ENCODE assay signal across 11 cellular contexts in genomic region chr6:32116674-32117073, GRCh38. TPM values are rescaled to one million over a fixed set of nuclear protein-coding genes. Genes with fewer than 3 reads are reported as not detected.
DNase-seq lines count a peak whose midpoint lies in the region; ATAC-seq and TF ChIP-seq lines count a peak whose summit lies in the region.
"Had no signal": no experiment of that assay in that cellular context is flagged by ENCODE, and none has a peak within 500 bp of the region (broad histone marks: within the 10 kb centered on the region; RNA-seq: fewer than 3 reads in every experiment).

No MANE protein-coding gene starts in this region.

- DNase-seq in NCI-H2196 (lab: John Stamatoyannopoulos, UW; ENCODE audit: unreplicated experiment) (peak; percentile 19), NCI-H2196 treated with DMSO at 0.1 percent for 48 hours (lab: John Stamatoyannopoulos, UW; ENCODE audit: unreplicated experiment) (no peak), Kasumi-1 (lab: John Stamatoyannopoulos, UW) (peak; percentile 48 to 55), dermis blood vessel endothelial cell (peak; percentile 50), retinal pigment epithelial cell (ENCODE audit: low read depth) (no peak)
- DNase-seq in activated CD4-positive, alpha-beta T cell treated with anti-CD3 and anti-CD28 coated beads for 1 hour = no peak
- DNase-seq in activated T-cell treated with anti-CD3 and anti-CD28 coated beads, Interleukin-2, amount 50 U/mL, for 1 hour = no peak
- DNase-seq: central memory CD4-positive, alpha-beta T cell; NCI-H1092 had no signal

- ATAC-seq in HG03135 (IDR thresholded peaks at IDR 0.05; ENCODE audit: unreplicated experiment) = no peak

- TF ChIP-seq CTCF in retinal pigment epithelial cell (conservative IDR thresholded peaks at IDR 0.05; ENCODE audit: low read depth, low read length) = peak; percentile 60

- H3K4me3 ChIP-seq in retinal pigment epithelial cell (ENCODE audit: low read length) = no peak overlapping the region
- H3K4me3 ChIP-seq: BLaER1 treated with 17β-estradiol and CSF1 and Interleukin-3, amounts not matched to agents 10 nM and 100 nM had no signal

RNA-seq across cellular contexts. Expression of gene TNXB, which starts 7.5 kb away (rescaled TPM):
- total RNA-seq in dermis blood vessel endothelial cell = 4.6 and 4.8 TPM in 2 replicates

RNA-seq across cellular contexts. Expression of gene ATF6B, which starts 11.4 kb away (rescaled TPM):
- 13.4 and 20.5 TPM in 2 replicates for total RNA-seq in dermis blood vessel endothelial cell

RNA-seq across cellular contexts. Expression of gene FKBPL, which starts 13.4 kb away (rescaled TPM):
- 6.9 and 8.3 TPM in 2 replicates for total RNA-seq in dermis blood vessel endothelial cell

RNA-seq across cellular contexts. Expression of gene PRRT1, which starts 35.1 kb away (rescaled TPM):
- total RNA-seq in dermis blood vessel endothelial cell = 0.05 TPM in 1 of 2 replicates, not detected in the other

RNA-seq across cellular contexts. Expression of gene PPT2, which starts 37.3 kb away (rescaled TPM):
- total RNA-seq in dermis blood vessel endothelial cell = 69.8 and 82.5 TPM in 2 replicates

Comparison
In these comparisons a context has a peak if more than half of its experiments do, and no peak if none do; other contexts are left out.
1. DNase-seq: peak in NCI-H2196 (single experiment), Kasumi-1 (2 of 2) and dermis blood vessel endothelial cell (single experiment); none in NCI-H2196 treated with DMSO at 0.1 percent for 48 hours (single experiment), retinal pigment epithelial cell (single experiment), activated CD4-positive, alpha-beta T cell treated with anti-CD3 and anti-CD28 coated beads for 1 hour (single experiment) and activated T-cell treated with anti-CD3 and anti-CD28 coated beads, Interleukin-2, amount 50 U/mL, for 1 hour (single experiment).